Comparison of ENCODE assay signal across 10 cellular contexts in genomic region chr9:6428940-6429889, GRCh38. TPM values are rescaled to one million over a fixed set of nuclear protein-coding genes. Genes with fewer than 3 reads are reported as not detected.
DNase-seq lines count a peak whose midpoint lies in the region; ATAC-seq and TF ChIP-seq lines count a peak whose summit lies in the region.
"Had no signal": no experiment of that assay in that cellular context is flagged by ENCODE, and none has a peak within 500 bp of the region (broad histone marks: within the 10 kb centered on the region; RNA-seq: fewer than 3 reads in every experiment).

No MANE protein-coding gene starts in this region.

- H3K9me3 ChIP-seq in PC-9 (ENCODE audit: insufficient read depth, low read depth) = no peaks in the 10 kb centered on the region
- H3K9me3 ChIP-seq: sigmoid colon had no signal

- peaks cover 98% of the 10 kb centered on the region for H3K79me2 ChIP-seq in PC-9 (ENCODE audit: low read depth)

- no peak for TF ChIP-seq CTCF in PC-9 (conservative IDR thresholded peaks at IDR 0.05)

- intact Hi-C loops in PC-9 (cut with micrococcal nuclease; ENCODE audit: unreplicated experiment) = no loop called here

- H2AFZ ChIP-seq in PC-9 = no peak overlapping the region

- no peaks in the 10 kb centered on the region for H3K27me3 ChIP-seq in PC-9 (ENCODE audit: insufficient read depth, low read depth)
- H3K27me3 ChIP-seq: sigmoid colon had no signal

- ATAC-seq in GM18511 (IDR thresholded peaks at IDR 0.05; ENCODE audit: unreplicated experiment) (peak; percentile 97), GM21619 (IDR thresholded peaks at IDR 0.05; ENCODE audit: unreplicated experiment) (peak; percentile 93), HG03575 (IDR thresholded peaks at IDR 0.05; ENCODE audit: extremely low read depth, insufficient number of reproducible peaks, low FRiP score, unreplicated experiment) (peak; percentile 97)

- POLR2A ChIA-PET in PC-9 (lab: Charles Lee; ENCODE audit: unreplicated experiment) = no interaction called here

- H3K4me3 ChIP-seq in PC-9 = no peak overlapping the region
- H3K4me3 ChIP-seq: sigmoid colon had no signal

- H3K4me1 ChIP-seq in PC-9 (replicated peaks; ENCODE audit: insufficient read depth) = no peaks in the 10 kb centered on the region

- no peak overlapping the region for H3K27ac ChIP-seq in PC-9
- H3K27ac ChIP-seq: sigmoid colon had no signal

- DNase-seq in iris pigment epithelial cell (ENCODE audit: low read depth) (peak; percentile 49), SW 1271 (lab: John Stamatoyannopoulos, UW) (no peak), activated gamma-delta T cell (lab: John Stamatoyannopoulos, UW) (no peak), ACHN (no peak), PC-9 (no peak)
- DNase-seq: GOT3, sigmoid colon had no signal

- H4K20me1 ChIP-seq in PC-9 (ENCODE audit: insufficient read depth) = peaks cover 6% of the 10 kb centered on the region

- CTCF ChIA-PET in PC-9 (lab: Charles Lee) = interaction anchor here (0.6 to 0.7 kb wide), 2 partner anchors 46 to 211 kb away, joined by 3 to 9 read pairs; no protein-coding TSS in a partner anchor

- no peak overlapping the region for H3K4me2 ChIP-seq in PC-9

- H3K36me3 ChIP-seq in PC-9 (ENCODE audit: low read depth) = no peaks in the 10 kb centered on the region

- BruUV-seq in PC-9 (replicated peaks; lab: Mats Ljungman, UMichigan) = no TSS peak

- no peaks in the 10 kb centered on the region for H3F3A ChIP-seq in PC-9 (ENCODE audit: insufficient read depth, low read depth)

- no peaks in the 10 kb centered on the region for H3K9me2 ChIP-seq in PC-9 (ENCODE audit: insufficient read depth)

- in situ Hi-C loops in ACHN (cut with HindIII; ENCODE audit: low pct_ligation_motif_present, low pct_unique_long_range_greater_than_20kb, low sequenced_read_pairs) = no loop called here

RNA-seq across cellular contexts. Expression of gene UHRF2, which starts 16.2 kb away (rescaled TPM):
- 32.6 and 40.9 TPM in 2 replicates for total RNA-seq in PC-9 (2021)
